15 cellular contexts compared by ENCODE assay signal in the genomic region with DNA sequence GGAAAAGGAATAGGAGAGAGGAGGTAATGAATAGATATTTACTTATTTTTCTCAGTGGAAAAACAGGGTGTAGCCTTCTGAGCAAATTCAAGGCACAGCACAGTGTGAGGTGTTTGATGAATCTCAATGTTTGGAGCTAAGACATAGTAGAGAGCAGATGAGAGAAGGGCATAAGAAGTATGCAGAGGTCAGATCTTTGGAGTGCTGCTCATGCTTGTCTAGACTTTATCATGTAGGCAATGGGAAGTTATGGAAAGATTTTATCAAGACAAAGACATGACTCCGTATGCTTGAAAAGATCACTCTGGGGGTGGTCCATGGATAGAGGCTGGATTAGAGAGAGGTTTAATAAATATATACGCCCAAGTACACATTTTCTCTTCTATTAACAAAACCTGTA.
DNase-seq lines count a peak whose midpoint lies in the region; ATAC-seq and TF ChIP-seq lines count a peak whose summit lies in the region.
"Had no signal": no experiment of that assay in that cellular context is flagged by ENCODE, and none has a peak within 500 bp of the region (broad histone marks: within the 10 kb centered on the region; RNA-seq: fewer than 3 reads in every experiment).

No MANE protein-coding gene starts in this region.

- H3K9ac ChIP-seq in HUES6 (ENCODE audit: low read length), result no peak overlapping the region

- H3K27ac ChIP-seq in HUES6 (ENCODE audit: low read depth, low read length), result peak overlapping the region; percentile 77; the same call in 1 of the 2 replicates
- H3K27ac ChIP-seq in heart left ventricle, result no peak overlapping the region

- intact Hi-C loops in heart left ventricle (cut with DNase I), result no loop called here

- H3K4me1 ChIP-seq in HUES6 (ENCODE audit: control insufficient read depth, insufficient read depth, low read length) (peaks cover 35% of the 10 kb centered on the region), heart left ventricle (peaks cover 0 to 19% (median 0%) of the 10 kb centered on the region in 12 donors)

- H3K27me3 ChIP-seq in HUES6 (ENCODE audit: control insufficient read depth, insufficient read depth, low read length) (no peaks in the 10 kb centered on the region), heart left ventricle (no peaks in the 10 kb centered on the region)

- no peak for TF ChIP-seq POLR2A in heart left ventricle (IDR thresholded peaks at IDR 0.05)

- no peaks in the 10 kb centered on the region for H3K4me1 Mint-ChIP-seq in stimulated activated effector memory CD8-positive, alpha-beta T cell treated with anti-CD3 and anti-CD28 coated beads, Interleukin-12 subunit alpha, Interleukin-12 subunit beta, amount 100 ng/mL, for 72 hours
- H3K4me1 Mint-ChIP-seq: CD4-positive, alpha-beta memory T cell had no signal

- H3K36me3 Mint-ChIP-seq in stimulated activated effector memory CD8-positive, alpha-beta T cell treated with anti-CD3 and anti-CD28 coated beads, Interleukin-12 subunit alpha, Interleukin-12 subunit beta, amount 100 ng/mL, for 72 hours, result no peaks in the 10 kb centered on the region
- H3K36me3 Mint-ChIP-seq: CD4-positive, alpha-beta memory T cell had no signal

- H3K4me3 ChIP-seq in HUES6 (ENCODE audit: low read depth, low read length) (no peak overlapping the region), choroid plexus epithelial cell (ENCODE audit: low read depth, low read length) (no peak overlapping the region), heart left ventricle (no peak overlapping the region)

- H3K9me3 ChIP-seq in HUES6 (ENCODE audit: control insufficient read depth, insufficient read depth, low read depth, low read length), result no peaks in the 10 kb centered on the region
- H3K9me3 ChIP-seq in heart left ventricle, result no peaks in the 10 kb centered on the region
- H3K9me3 ChIP-seq: Caco-2 had no signal

- H3K36me3 ChIP-seq in HUES6 (ENCODE audit: control insufficient read depth, insufficient read depth, low read length) (no peaks in the 10 kb centered on the region), heart left ventricle (no peaks in the 10 kb centered on the region)

- no peaks in the 10 kb centered on the region for H3K9me3 Mint-ChIP-seq in stimulated activated effector memory CD8-positive, alpha-beta T cell treated with anti-CD3 and anti-CD28 coated beads, Interleukin-12 subunit alpha, Interleukin-12 subunit beta, amount 100 ng/mL, for 72 hours

- no peak overlapping the region for H3K27ac Mint-ChIP-seq in stimulated activated effector memory CD8-positive, alpha-beta T cell treated with anti-CD3 and anti-CD28 coated beads, Interleukin-12 subunit alpha, Interleukin-12 subunit beta, amount 100 ng/mL, for 72 hours

- no peak overlapping the region for H3K4me3 Mint-ChIP-seq in stimulated activated effector memory CD8-positive, alpha-beta T cell treated with anti-CD3 and anti-CD28 coated beads, Interleukin-12 subunit alpha, Interleukin-12 subunit beta, amount 100 ng/mL, for 72 hours
- H3K4me3 Mint-ChIP-seq: CD4-positive, alpha-beta memory T cell had no signal

- ATAC-seq in stimulated activated effector memory CD8-positive, alpha-beta T cell treated with anti-CD3 and anti-CD28 coated beads, Interleukin-12 subunit alpha, Interleukin-12 subunit beta, amount 100 ng/mL, for 72 hours, result peak; percentile 11
- no peak for ATAC-seq in heart left ventricle

- WGBS in heart left ventricle, 4 donors, result 72 to 82% (median 76%) methylated on average over 2 of the region's 2 CpGs

- no peak for TF ChIP-seq CTCF in choroid plexus epithelial cell (conservative IDR thresholded peaks at IDR 0.05; ENCODE audit: low read depth, low read length)
- no peak for TF ChIP-seq CTCF in heart left ventricle (IDR thresholded peaks at IDR 0.05)

- peak; percentile 20 for DNase-seq in EL
- DNase-seq in choroid plexus epithelial cell (ENCODE audit: low read depth), result peak; percentile 79
- DNase-seq in stimulated activated effector memory CD8-positive, alpha-beta T cell treated with anti-CD3 and anti-CD28 coated beads, Interleukin-12 subunit alpha, Interleukin-12 subunit beta, amount 100 ng/mL, for 72 hours (ENCODE audit: low spot score in 2 of 2), result no peak
- no peak for DNase-seq in occipital lobe (lab: John Stamatoyannopoulos, UW)
- DNase-seq in activated T-cell treated with anti-CD3 and anti-CD28 coated beads, Interleukin-2, amount 50 U/mL, for 1 hour, result no peak
- DNase-seq in heart left ventricle, result no peak
- DNase-seq: C1 segment of cervical spinal cord; Caco-2; CD4-positive, alpha-beta memory T cell; DMS153; DND-41; GF-D8; H7; HCEC 1CT had no signal

Comparison
In these comparisons a context has a peak if more than half of its experiments do, and no peak if none do; other contexts are left out.
1. DNase-seq: peak in EL (single experiment) and choroid plexus epithelial cell (single experiment); none in stimulated activated effector memory CD8-positive, alpha-beta T cell treated with anti-CD3 and anti-CD28 coated beads, Interleukin-12 subunit alpha, Interleukin-12 subunit beta, amount 100 ng/mL, for 72 hours (0 of 2), occipital lobe (single experiment), activated T-cell treated with anti-CD3 and anti-CD28 coated beads, Interleukin-2, amount 50 U/mL, for 1 hour (single experiment) and heart left ventricle (0 of 5).